4 cellular contexts compared by ENCODE assay signal in the genomic region with DNA sequence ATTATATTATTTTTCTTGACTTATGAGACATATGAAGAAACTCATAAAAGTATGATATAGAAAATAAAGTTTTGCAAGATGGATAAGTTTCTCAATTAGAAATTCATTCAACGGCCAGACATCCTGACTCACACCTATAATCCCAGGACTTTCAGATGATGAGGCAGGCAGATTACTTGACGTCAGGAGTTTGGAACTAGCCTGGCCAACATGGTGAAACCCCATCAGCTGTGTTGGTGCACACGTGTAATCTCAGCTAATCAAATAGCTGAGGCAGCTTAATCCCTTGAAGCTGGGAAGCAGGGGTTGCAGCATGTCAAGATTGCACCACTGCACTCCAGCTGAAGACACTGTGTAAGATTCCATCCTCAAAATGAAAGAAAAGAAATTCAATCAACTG. TPM values are rescaled to one million over a fixed set of nuclear protein-coding genes. Genes with fewer than 3 reads are reported as not detected.
"Had no signal": no experiment of that assay in that cellular context is flagged by ENCODE, and none has a peak within 500 bp of the region (broad histone marks: within the 10 kb centered on the region; RNA-seq: fewer than 3 reads in every experiment).

No MANE protein-coding gene starts in this region.

RNA-seq across cellular contexts. Expression of a gene that starts 28.0 kb away (rescaled TPM):
- total RNA-seq: LHCN-M2, M059J, MCF 10A, NCI-H460 had no signal
